ENCODE assay signal across 19 cellular contexts in the genomic region with DNA sequence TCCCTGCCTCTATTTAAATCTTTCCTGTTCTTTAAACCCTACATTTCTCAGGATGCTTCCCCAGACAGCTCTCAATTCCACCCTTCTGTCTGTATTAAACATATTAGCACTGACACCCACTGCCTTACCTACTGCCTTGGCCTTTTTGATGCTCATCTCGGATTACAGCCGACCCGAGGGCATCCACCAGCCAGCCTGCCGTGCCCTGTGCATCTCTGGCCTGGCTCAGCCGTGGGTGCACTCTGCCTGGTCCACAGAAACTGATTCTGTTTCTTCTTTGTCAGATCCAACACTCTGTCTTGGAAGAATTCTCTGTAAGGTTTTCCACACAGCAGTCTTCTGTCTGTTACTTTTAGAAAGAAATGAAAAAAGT. TPM values are rescaled to one million over a fixed set of nuclear protein-coding genes. Genes with fewer than 3 reads are reported as not detected.
DNase-seq lines count a peak whose midpoint lies in the region; ATAC-seq, FAIRE-seq and TF ChIP-seq lines count a peak whose summit lies in the region.
"Had no signal": no experiment of that assay in that cellular context is flagged by ENCODE, and none has a peak within 500 bp of the region (broad histone marks: within the 10 kb centered on the region; RNA-seq: fewer than 3 reads in every experiment).

No MANE protein-coding gene starts in this region.

- 82% methylated on average over 5 of the region's 5 CpGs for WGBS in mammary epithelial cell (ENCODE audit: low coverage, missing lambda C conversion rate)
- 26% methylated on average over 5 of the region's 5 CpGs for WGBS in hepatocyte (ENCODE audit: low lambda C conversion rate, missing lambda C conversion rate)

- H3K36me3 Mint-ChIP-seq in MCF 10A (ENCODE audit: insufficient read depth, unreplicated experiment): peaks cover 23% of the 10 kb centered on the region
- H3K36me3 Mint-ChIP-seq: activated naive CD8-positive, alpha-beta T cell; brain had no signal

- H3K27ac Mint-ChIP-seq in MCF 10A (ENCODE audit: low read depth, unreplicated experiment): peak overlapping the region; percentile 71
- H3K27ac Mint-ChIP-seq: activated CD4-positive, alpha-beta T cell treated with anti-CD3 and anti-CD28 coated beads, Interleukin-2, amount 10 ng/mL, durations not matched to agents 24 days and 14 days; activated naive CD8-positive, alpha-beta T cell; activated T-helper 17 cell treated with anti-CD3 and anti-CD28 coated beads, Interleukin-2, amount 50 U/mL, for 72 hours; B cell; stimulated activated naive CD8-positive, alpha-beta T cell treated with anti-CD3 and anti-CD28 coated beads, Interleukin-15, Interleukin-2, amounts not matched to agents 100 ng/mL and 50 ng/mL, for 24 hours had no signal

- no TSS peak for BruUV-seq in MCF 10A (replicated peaks; lab: Mats Ljungman, UMichigan)
- BruUV-seq in mammary epithelial cell (replicated peaks; lab: Mats Ljungman, UMichigan): no TSS peak

- no peaks in the 10 kb centered on the region for H3K9me3 ChIP-seq in mammary epithelial cell (replicated peaks; ENCODE audit: insufficient read depth, low read length)
- H3K9me3 ChIP-seq in hepatocyte (ENCODE audit: low read depth): no peaks in the 10 kb centered on the region
- H3K9me3 ChIP-seq in MM.1S (replicated peaks; ENCODE audit: insufficient read depth, low read length): no peaks in the 10 kb centered on the region
- H3K9me3 ChIP-seq: gastroesophageal sphincter, tibial artery had no signal

- H3K4me3 ChIP-seq in mammary epithelial cell (replicated peaks in 1 of 3; ENCODE audit: insufficient read depth in 1 of 3, low read depth in 2 of 3, low read length in 3 of 3) (no peak overlapping the region), hepatocyte (no peak overlapping the region), MM.1S (ENCODE audit: low read length) (no peak overlapping the region)
- H3K4me3 ChIP-seq: gastroesophageal sphincter, tibial artery had no signal

- H3K9me2 ChIP-seq in hepatocyte (replicated peaks; ENCODE audit: insufficient read depth) (no peaks in the 10 kb centered on the region), MM.1S (replicated peaks; ENCODE audit: insufficient read depth, low read length) (no peaks in the 10 kb centered on the region)

- CTCF ChIA-PET in MCF 10A (lab: Yijun Ruan, JAX): interaction anchor here (1.1 to 2.4 kb wide), 3 partner anchors 14 to 123 kb away, joined by 3 to 10 read pairs (median 3); no protein-coding TSS in a partner anchor
- CTCF ChIA-PET in mammary epithelial cell (lab: Charles Lee; ENCODE audit: low non-redundant PET): no interaction called here

- H3K79me2 ChIP-seq in mammary epithelial cell (ENCODE audit: insufficient read depth, low read length) (peaks cover 93% of the 10 kb centered on the region), hepatocyte (peaks cover 88% of the 10 kb centered on the region), MM.1S (ENCODE audit: low read length) (no peaks in the 10 kb centered on the region)

- ATAC-seq in GM18873 (IDR thresholded peaks at IDR 0.05; ENCODE audit: low FRiP score, unreplicated experiment): no peak
- ATAC-seq: activated T-helper 17 cell treated with anti-CD3 and anti-CD28 coated beads, Interleukin-2, amount 50 U/mL, for 72 hours; gastroesophageal sphincter had no signal

- no peak overlapping the region for H3K4me3 Mint-ChIP-seq in MCF 10A (ENCODE audit: unreplicated experiment)
- H3K4me3 Mint-ChIP-seq: activated CD4-positive, alpha-beta T cell treated with anti-CD3 and anti-CD28 coated beads, Interleukin-2, amount 10 ng/mL, durations not matched to agents 24 days and 14 days; activated naive CD8-positive, alpha-beta T cell; activated T-helper 17 cell treated with anti-CD3 and anti-CD28 coated beads, Interleukin-2, amount 50 U/mL, for 72 hours; B cell; brain; stimulated activated naive CD8-positive, alpha-beta T cell treated with anti-CD3 and anti-CD28 coated beads, Interleukin-15, Interleukin-2, amounts not matched to agents 100 ng/mL and 50 ng/mL, for 24 hours had no signal

- no peak overlapping the region for H3K27ac ChIP-seq in mammary epithelial cell (ENCODE audit: insufficient read depth, low read depth, low read length)
- H3K27ac ChIP-seq in hepatocyte: peak overlapping the region; percentile 29
- peak overlapping the region; percentile 18 for H3K27ac ChIP-seq in substantia nigra (ENCODE audit: low read depth, low read length, poor library complexity, severe bottlenecking)
- H3K27ac ChIP-seq in MM.1S (ENCODE audit: low read length): no peak overlapping the region
- H3K27ac ChIP-seq: gastroesophageal sphincter had no signal

- POLR2A ChIA-PET in MCF 10A (lab: Yijun Ruan, JAX): interaction anchor here (0.7 to 5.4 kb wide), 3 partner anchors 26 to 42 kb away, joined by 3 to 34 read pairs (median 8); partner anchors contain the start of gene TANC1

- DNase-seq in MCF 10A (ENCODE audit: unreplicated experiment) (no peak), mammary epithelial cell (no peak), RPMI7951 (ENCODE audit: low read depth) (peak; percentile 15), hepatocyte (ENCODE audit: low spot score) (no peak), substantia nigra (lab: John Stamatoyannopoulos, UW) (no peak), HTR-8/SVneo (ENCODE audit: insufficient read length, low spot score) (no peak), MM.1S (no peak)
- DNase-seq: activated CD4-positive, alpha-beta T cell treated with anti-CD3 and anti-CD28 coated beads, Interleukin-2, amount 10 ng/mL, durations not matched to agents 24 days and 14 days; stimulated activated CD4-positive, alpha-beta T cell treated with anti-CD3 and anti-CD28 coated beads, Interleukin-4, amount 100 ng/mL, for 4 hours; T-helper 2 cell; tibial artery had no signal

- dilution Hi-C loops in mammary epithelial cell (cut with HindIII; ENCODE audit: low sequenced_read_pairs): no loop called here

- FAIRE-seq in HTR-8/SVneo (lab: Jason Lieb, UNC): no peak
- FAIRE-seq: colon had no signal

- H3K4me2 ChIP-seq in mammary epithelial cell (ENCODE audit: insufficient read depth, low read depth, low read length): no peak overlapping the region
- H3K4me2 ChIP-seq in hepatocyte: peak overlapping the region; percentile 66
- no peak overlapping the region for H3K4me2 ChIP-seq in MM.1S (ENCODE audit: low read depth, low read length)

- H3K9ac ChIP-seq in mammary epithelial cell (ENCODE audit: insufficient read depth, low read length): no peak overlapping the region
- H3K9ac ChIP-seq in MM.1S (ENCODE audit: low read length): no peak overlapping the region

- in situ Hi-C loops in mammary epithelial cell (cut with MboI; ENCODE audit: low sequenced_read_pairs in 2 of 2): no loop called here

- no peaks in the 10 kb centered on the region for H3K36me3 ChIP-seq in mammary epithelial cell (ENCODE audit: insufficient read depth, low read length)
- no peaks in the 10 kb centered on the region for H3K36me3 ChIP-seq in hepatocyte (replicated peaks; ENCODE audit: insufficient read depth, low read depth)
- H3K36me3 ChIP-seq in MM.1S (replicated peaks; ENCODE audit: insufficient read depth, low read length): no peaks in the 10 kb centered on the region
- H3K36me3 ChIP-seq: gastroesophageal sphincter, tibial artery had no signal

- H3F3A ChIP-seq in MM.1S (ENCODE audit: insufficient read depth, low read length): no peaks in the 10 kb centered on the region

- peaks cover 33% of the 10 kb centered on the region for H3K4me1 Mint-ChIP-seq in MCF 10A (ENCODE audit: insufficient read depth, unreplicated experiment)
- H3K4me1 Mint-ChIP-seq: activated T-helper 17 cell treated with anti-CD3 and anti-CD28 coated beads, Interleukin-2, amount 50 U/mL, for 72 hours had no signal

- H2AFZ ChIP-seq in mammary epithelial cell (ENCODE audit: low read depth, low read length): no peak overlapping the region
- no peak overlapping the region for H2AFZ ChIP-seq in hepatocyte
- H2AFZ ChIP-seq in MM.1S (ENCODE audit: low read length): no peak overlapping the region

- no peaks in the 10 kb centered on the region for H3K9me3 Mint-ChIP-seq in MCF 10A (ENCODE audit: unreplicated experiment)
- H3K9me3 Mint-ChIP-seq: activated CD4-positive, alpha-beta T cell treated with anti-CD3 and anti-CD28 coated beads, Interleukin-2, amount 10 ng/mL, durations not matched to agents 24 days and 14 days; activated T-helper 17 cell treated with anti-CD3 and anti-CD28 coated beads, Interleukin-2, amount 50 U/mL, for 72 hours; brain; stimulated activated naive CD8-positive, alpha-beta T cell treated with anti-CD3 and anti-CD28 coated beads, Interleukin-15, Interleukin-2, amounts not matched to agents 100 ng/mL and 50 ng/mL, for 24 hours had no signal

- intact Hi-C loops in MCF 10A (cut with micrococcal nuclease): no loop called here
- intact Hi-C loops in mammary epithelial cell (cut with micrococcal nuclease): no loop called here

- H3K27me3 Mint-ChIP-seq in MCF 10A (ENCODE audit: insufficient read depth, unreplicated experiment): no peaks in the 10 kb centered on the region
- H3K27me3 Mint-ChIP-seq: activated T-helper 17 cell treated with anti-CD3 and anti-CD28 coated beads, Interleukin-2, amount 50 U/mL, for 72 hours; brain; stimulated activated naive CD8-positive, alpha-beta T cell treated with anti-CD3 and anti-CD28 coated beads, Interleukin-15, Interleukin-2, amounts not matched to agents 100 ng/mL and 50 ng/mL, for 24 hours had no signal

- H3K27me3 ChIP-seq in mammary epithelial cell (ENCODE audit: insufficient read depth, low read length) (no peaks in the 10 kb centered on the region), hepatocyte (no peaks in the 10 kb centered on the region), MM.1S (replicated peaks; ENCODE audit: insufficient read depth, low read length) (no peaks in the 10 kb centered on the region)
- H3K27me3 ChIP-seq: gastroesophageal sphincter, tibial artery had no signal

- no peak for TF ChIP-seq CTCF in MCF 10A (IDR thresholded peaks at IDR 0.05; ENCODE audit: unreplicated experiment)
- TF ChIP-seq CTCF in mammary epithelial cell (conservative IDR thresholded peaks at IDR 0.05 in 1 of 2, IDR thresholded peaks at IDR 0.05 in 1 of 2; ENCODE audit: extremely low read depth in 1 of 2, insufficient read depth in 1 of 2, low read depth in 1 of 2, low read length in 2 of 2): no peak
- TF ChIP-seq CTCF in hepatocyte (IDR thresholded peaks at IDR 0.05; ENCODE audit: poor library complexity): no peak
- TF ChIP-seq CTCF in MM.1S (IDR thresholded peaks at IDR 0.05; ENCODE audit: low read length): no peak

- no peaks in the 10 kb centered on the region for H4K20me1 ChIP-seq in mammary epithelial cell (ENCODE audit: insufficient read depth, low read length)
- peaks cover 40% of the 10 kb centered on the region for H4K20me1 ChIP-seq in hepatocyte (ENCODE audit: insufficient read depth, poor library complexity, severe bottlenecking)
- no peaks in the 10 kb centered on the region for H4K20me1 ChIP-seq in MM.1S (ENCODE audit: insufficient read depth, low read length)

- H3K4me1 ChIP-seq in mammary epithelial cell (ENCODE audit: insufficient read depth, low read length) (peaks cover 55% of the 10 kb centered on the region), hepatocyte (ENCODE audit: insufficient read depth) (peaks cover 50% of the 10 kb centered on the region), MM.1S (ENCODE audit: low read length) (peaks cover 15% of the 10 kb centered on the region)

RNA-seq across cellular contexts. Expression of gene TANC1, which starts 27.2 kb away (rescaled TPM):
- total RNA-seq in MCF 10A (2022) (31.0 and 35.3 TPM in 2 replicates), mammary epithelial cell (10 to 100 TPM; 46.6 to 51.5 TPM), hepatocyte (18.5 and 20.6 TPM in 2 replicates)
- polyA plus RNA-seq in mammary epithelial cell (28.8 TPM), hepatocyte (8.3 and 8.9 TPM in 2 replicates)
- 44.2 TPM for polyA minus RNA-seq in mammary epithelial cell
- 19.3 and 24.4 TPM in 2 replicates for total RNA-seq in RPMI7951 (2014; rRNA removed; shearing (Covaris generic))
- total RNA-seq: B cell had no signal

Comparison
In these comparisons a context has a peak if more than half of its experiments do, and no peak if none do; other contexts are left out.
1. H3K27ac ChIP-seq: peak in hepatocyte (single experiment) and substantia nigra (single experiment); none in mammary epithelial cell (single experiment) and MM.1S (single experiment).